1 cellular context compared by ENCODE assay signal in genomic region chr17:78089557-78090281, GRCh38.
TF ChIP-seq lines count a peak whose summit lies in the region.

No MANE protein-coding gene starts in this region.

TF ChIP-seq in endothelial cell of umbilical vein, 7 proteins besides CTCF, POLR2A, EP300 and RAD21:
- TF ChIP-seq POLR2AphosphoS5 (IDR thresholded peaks at IDR 0.05; ENCODE audit: insufficient read depth, low read depth, low read length) (no peak), FOS (IDR thresholded peaks at IDR 0.05; ENCODE audit: borderline replicate concordance, insufficient read depth, low read length) (no peak), MAX (IDR thresholded peaks at IDR 0.05; ENCODE audit: insufficient read depth, insufficient read length) (no peak), GATA2 (IDR thresholded peaks at IDR 0.05; ENCODE audit: insufficient read depth, insufficient read length, low read depth, low read length) (no peak), MYC (IDR thresholded peaks at IDR 0.05; ENCODE audit: low read depth, low read length) (no peak), JUN (IDR thresholded peaks at IDR 0.05; ENCODE audit: borderline replicate concordance, insufficient read depth, insufficient read length, low read depth) (no peak), EZH2 (IDR thresholded peaks at IDR 0.05; ENCODE audit: borderline replicate concordance, low read depth, low read length, severe bottlenecking) (no peak)
TF ChIP-seq in endothelial cell of umbilical vein: peak in this region for 0.
